Comparison of ENCODE assay signal across 1 cellular context in the genomic region with DNA sequence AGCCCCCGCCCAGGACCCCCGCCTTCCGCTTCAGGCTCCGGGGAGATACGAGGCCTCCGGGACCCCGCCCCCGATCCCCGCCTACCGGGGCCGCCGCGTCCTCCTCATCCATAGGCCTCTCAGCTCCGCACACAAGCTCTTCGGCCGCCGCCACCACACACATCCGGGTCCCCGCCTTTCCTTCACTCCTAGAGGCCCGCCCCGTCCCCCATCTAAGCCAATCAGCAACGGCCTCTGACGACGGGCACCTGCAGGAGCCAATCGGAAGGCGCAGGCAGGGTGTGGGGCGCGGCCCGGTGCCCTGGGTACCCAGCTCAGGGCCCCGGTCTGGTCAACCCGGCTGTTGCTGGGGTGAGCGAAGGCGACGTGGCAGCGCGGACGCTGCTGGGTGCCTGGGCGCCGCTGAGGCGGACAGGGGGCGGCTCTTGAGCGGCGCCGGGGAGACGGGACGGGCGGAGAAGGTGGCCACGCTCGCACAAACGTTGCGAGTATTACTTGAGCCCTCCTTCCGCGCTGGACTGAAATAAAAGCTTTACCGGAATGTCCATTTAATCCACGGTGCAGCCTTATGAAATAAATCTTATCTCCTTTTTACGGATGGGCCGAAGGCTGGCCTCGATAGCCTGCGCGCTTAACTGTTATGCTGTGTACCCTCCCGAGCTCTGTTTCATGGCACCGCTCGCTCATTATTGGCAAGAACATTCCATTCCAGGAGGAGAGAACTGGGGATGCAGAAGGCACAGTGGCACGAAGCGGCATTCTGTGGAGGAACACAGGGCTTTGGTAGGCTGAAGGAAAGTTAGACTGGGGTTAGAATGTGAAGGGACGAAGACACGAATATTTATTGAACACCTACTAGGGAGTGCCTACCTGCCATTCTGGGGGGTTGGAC.
TF ChIP-seq lines count a peak whose summit lies in the region.

A gene with protein sequence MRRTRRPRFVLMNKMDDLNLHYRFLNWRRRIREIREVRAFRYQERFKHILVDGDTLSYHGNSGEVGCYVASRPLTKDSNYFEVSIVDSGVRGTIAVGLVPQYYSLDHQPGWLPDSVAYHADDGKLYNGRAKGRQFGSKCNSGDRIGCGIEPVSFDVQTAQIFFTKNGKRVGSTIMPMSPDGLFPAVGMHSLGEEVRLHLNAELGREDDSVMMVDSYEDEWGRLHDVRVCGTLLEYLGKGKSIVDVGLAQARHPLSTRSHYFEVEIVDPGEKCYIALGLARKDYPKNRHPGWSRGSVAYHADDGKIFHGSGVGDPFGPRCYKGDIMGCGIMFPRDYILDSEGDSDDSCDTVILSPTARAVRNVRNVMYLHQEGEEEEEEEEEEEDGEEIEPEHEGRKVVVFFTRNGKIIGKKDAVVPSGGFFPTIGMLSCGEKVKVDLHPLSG (minus strand): TSS at position 165 of the 892 bp plus-strand sequence. CDS start 57 bp downstream, at position 108.

TF ChIP-seq in HepG2, 621 proteins besides CTCF, POLR2A, EP300 and RAD21 (continued from another document and continues in another):
- TF ChIP-seq, protein P1, sequence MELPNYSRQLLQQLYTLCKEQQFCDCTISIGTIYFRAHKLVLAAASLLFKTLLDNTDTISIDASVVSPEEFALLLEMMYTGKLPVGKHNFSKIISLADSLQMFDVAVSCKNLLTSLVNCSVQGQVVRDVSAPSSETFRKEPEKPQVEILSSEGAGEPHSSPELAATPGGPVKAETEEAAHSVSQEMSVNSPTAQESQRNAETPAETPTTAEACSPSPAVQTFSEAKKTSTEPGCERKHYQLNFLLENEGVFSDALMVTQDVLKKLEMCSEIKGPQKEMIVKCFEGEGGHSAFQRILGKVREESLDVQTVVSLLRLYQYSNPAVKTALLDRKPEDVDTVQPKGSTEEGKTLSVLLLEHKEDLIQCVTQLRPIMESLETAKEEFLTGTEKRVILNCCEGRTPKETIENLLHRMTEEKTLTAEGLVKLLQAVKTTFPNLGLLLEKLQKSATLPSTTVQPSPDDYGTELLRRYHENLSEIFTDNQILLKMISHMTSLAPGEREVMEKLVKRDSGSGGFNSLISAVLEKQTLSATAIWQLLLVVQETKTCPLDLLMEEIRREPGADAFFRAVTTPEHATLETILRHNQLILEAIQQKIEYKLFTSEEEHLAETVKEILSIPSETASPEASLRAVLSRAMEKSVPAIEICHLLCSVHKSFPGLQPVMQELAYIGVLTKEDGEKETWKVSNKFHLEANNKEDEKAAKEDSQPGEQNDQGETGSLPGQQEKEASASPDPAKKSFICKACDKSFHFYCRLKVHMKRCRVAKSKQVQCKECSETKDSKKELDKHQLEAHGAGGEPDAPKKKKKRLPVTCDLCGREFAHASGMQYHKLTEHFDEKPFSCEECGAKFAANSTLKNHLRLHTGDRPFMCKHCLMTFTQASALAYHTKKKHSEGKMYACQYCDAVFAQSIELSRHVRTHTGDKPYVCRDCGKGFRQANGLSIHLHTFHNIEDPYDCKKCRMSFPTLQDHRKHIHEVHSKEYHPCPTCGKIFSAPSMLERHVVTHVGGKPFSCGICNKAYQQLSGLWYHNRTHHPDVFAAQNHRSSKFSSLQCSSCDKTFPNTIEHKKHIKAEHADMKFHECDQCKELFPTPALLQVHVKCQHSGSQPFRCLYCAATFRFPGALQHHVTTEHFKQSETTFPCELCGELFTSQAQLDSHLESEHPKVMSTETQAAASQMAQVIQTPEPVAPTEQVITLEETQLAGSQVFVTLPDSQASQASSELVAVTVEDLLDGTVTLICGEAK (IDR thresholded peaks at IDR 0.05) = no peak
- TF ChIP-seq, protein P1 (CRISPR knock-in tag; IDR thresholded peaks at IDR 0.05) = no peak; the same call in 1 of the 2 replicates
- no peak for TF ChIP-seq ZNF549 (CRISPR knock-in tag; IDR thresholded peaks at IDR 0.05)
- TF ChIP-seq ZNF335 (CRISPR knock-in tag; IDR thresholded peaks at IDR 0.05) = no peak
- TF ChIP-seq, protein P2, sequence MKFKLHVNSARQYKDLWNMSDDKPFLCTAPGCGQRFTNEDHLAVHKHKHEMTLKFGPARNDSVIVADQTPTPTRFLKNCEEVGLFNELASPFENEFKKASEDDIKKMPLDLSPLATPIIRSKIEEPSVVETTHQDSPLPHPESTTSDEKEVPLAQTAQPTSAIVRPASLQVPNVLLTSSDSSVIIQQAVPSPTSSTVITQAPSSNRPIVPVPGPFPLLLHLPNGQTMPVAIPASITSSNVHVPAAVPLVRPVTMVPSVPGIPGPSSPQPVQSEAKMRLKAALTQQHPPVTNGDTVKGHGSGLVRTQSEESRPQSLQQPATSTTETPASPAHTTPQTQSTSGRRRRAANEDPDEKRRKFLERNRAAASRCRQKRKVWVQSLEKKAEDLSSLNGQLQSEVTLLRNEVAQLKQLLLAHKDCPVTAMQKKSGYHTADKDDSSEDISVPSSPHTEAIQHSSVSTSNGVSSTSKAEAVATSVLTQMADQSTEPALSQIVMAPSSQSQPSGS (CRISPR knock-in tag; IDR thresholded peaks at IDR 0.05) = 0 out of 2 replicates have a peak, but pooled peaks have one; percentile 54
- peak; percentile 90 for TF ChIP-seq RFX5 (IDR thresholded peaks at IDR 0.05; ENCODE audit: low read depth, low read length)
- TF ChIP-seq, protein P3, sequence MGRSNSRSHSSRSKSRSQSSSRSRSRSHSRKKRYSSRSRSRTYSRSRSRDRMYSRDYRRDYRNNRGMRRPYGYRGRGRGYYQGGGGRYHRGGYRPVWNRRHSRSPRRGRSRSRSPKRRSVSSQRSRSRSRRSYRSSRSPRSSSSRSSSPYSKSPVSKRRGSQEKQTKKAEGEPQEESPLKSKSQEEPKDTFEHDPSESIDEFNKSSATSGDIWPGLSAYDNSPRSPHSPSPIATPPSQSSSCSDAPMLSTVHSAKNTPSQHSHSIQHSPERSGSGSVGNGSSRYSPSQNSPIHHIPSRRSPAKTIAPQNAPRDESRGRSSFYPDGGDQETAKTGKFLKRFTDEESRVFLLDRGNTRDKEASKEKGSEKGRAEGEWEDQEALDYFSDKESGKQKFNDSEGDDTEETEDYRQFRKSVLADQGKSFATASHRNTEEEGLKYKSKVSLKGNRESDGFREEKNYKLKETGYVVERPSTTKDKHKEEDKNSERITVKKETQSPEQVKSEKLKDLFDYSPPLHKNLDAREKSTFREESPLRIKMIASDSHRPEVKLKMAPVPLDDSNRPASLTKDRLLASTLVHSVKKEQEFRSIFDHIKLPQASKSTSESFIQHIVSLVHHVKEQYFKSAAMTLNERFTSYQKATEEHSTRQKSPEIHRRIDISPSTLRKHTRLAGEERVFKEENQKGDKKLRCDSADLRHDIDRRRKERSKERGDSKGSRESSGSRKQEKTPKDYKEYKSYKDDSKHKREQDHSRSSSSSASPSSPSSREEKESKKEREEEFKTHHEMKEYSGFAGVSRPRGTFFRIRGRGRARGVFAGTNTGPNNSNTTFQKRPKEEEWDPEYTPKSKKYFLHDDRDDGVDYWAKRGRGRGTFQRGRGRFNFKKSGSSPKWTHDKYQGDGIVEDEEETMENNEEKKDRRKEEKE (IDR thresholded peaks at IDR 0.05) = no peak
- TF ChIP-seq ZNF230 (CRISPR knock-in tag; IDR thresholded peaks at IDR 0.05) = no peak; the same call in 1 of the 2 replicates
- TF ChIP-seq ZNF546 (CRISPR knock-in tag; conservative IDR thresholded peaks at IDR 0.05) = no peak
- TF ChIP-seq RFX3 (CRISPR knock-in tag; IDR thresholded peaks at IDR 0.05) = no peak
- TF ChIP-seq BCL6 (CRISPR knock-in tag; IDR thresholded peaks at IDR 0.05) = no peak
- TF ChIP-seq TRIM24 (CRISPR knock-in tag; IDR thresholded peaks at IDR 0.05) = no peak
- TF ChIP-seq, protein P4, sequence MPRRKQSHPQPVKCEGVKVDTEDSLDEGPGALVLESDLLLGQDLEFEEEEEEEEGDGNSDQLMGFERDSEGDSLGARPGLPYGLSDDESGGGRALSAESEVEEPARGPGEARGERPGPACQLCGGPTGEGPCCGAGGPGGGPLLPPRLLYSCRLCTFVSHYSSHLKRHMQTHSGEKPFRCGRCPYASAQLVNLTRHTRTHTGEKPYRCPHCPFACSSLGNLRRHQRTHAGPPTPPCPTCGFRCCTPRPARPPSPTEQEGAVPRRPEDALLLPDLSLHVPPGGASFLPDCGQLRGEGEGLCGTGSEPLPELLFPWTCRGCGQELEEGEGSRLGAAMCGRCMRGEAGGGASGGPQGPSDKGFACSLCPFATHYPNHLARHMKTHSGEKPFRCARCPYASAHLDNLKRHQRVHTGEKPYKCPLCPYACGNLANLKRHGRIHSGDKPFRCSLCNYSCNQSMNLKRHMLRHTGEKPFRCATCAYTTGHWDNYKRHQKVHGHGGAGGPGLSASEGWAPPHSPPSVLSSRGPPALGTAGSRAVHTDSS (CRISPR knock-in tag; conservative IDR thresholded peaks at IDR 0.05) = no peak
- no peak for TF ChIP-seq NR1H2 (CRISPR knock-in tag; IDR thresholded peaks at IDR 0.05; ENCODE audit: borderline replicate concordance, low read depth)
- TF ChIP-seq NR2F1 (CRISPR knock-in tag; IDR thresholded peaks at IDR 0.05) = no peak
- no peak for TF ChIP-seq ONECUT2 (CRISPR knock-in tag; IDR thresholded peaks at IDR 0.05)
- no peak for TF ChIP-seq HNRNPH1 (optimal IDR thresholded peaks at IDR 0.05; ENCODE audit: low read depth, low read length)
- no peak for TF ChIP-seq ESRRA (CRISPR knock-in tag; IDR thresholded peaks at IDR 0.05; ENCODE audit: low read depth)
- TF ChIP-seq, protein P5, sequence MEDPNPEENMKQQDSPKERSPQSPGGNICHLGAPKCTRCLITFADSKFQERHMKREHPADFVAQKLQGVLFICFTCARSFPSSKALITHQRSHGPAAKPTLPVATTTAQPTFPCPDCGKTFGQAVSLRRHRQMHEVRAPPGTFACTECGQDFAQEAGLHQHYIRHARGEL (CRISPR knock-in tag; IDR thresholded peaks at IDR 0.05) = no peak
- TF ChIP-seq MEIS1 (CRISPR knock-in tag; IDR thresholded peaks at IDR 0.05; ENCODE audit: borderline replicate concordance) = 0 out of 2 replicates have a peak, but pooled peaks have one; percentile 7
- peak; percentile 91 for TF ChIP-seq PHF8 (CRISPR knock-in tag; IDR thresholded peaks at IDR 0.05)
- TF ChIP-seq, protein P6, sequence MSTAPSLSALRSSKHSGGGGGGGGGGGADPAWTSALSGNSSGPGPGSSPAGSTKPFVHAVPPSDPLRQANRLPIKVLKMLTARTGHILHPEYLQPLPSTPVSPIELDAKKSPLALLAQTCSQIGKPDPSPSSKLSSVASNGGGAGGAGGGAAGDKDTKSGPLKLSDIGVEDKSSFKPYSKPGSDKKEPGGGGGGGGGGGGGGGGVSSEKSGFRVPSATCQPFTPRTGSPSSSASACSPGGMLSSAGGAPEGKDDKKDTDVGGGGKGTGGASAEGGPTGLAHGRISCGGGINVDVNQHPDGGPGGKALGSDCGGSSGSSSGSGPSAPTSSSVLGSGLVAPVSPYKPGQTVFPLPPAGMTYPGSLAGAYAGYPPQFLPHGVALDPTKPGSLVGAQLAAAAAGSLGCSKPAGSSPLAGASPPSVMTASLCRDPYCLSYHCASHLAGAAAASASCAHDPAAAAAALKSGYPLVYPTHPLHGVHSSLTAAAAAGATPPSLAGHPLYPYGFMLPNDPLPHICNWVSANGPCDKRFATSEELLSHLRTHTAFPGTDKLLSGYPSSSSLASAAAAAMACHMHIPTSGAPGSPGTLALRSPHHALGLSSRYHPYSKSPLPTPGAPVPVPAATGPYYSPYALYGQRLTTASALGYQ (CRISPR knock-in tag; IDR thresholded peaks at IDR 0.05) = 0 out of 2 replicates have a peak, but pooled peaks have one; percentile 21
- TF ChIP-seq, protein P7, sequence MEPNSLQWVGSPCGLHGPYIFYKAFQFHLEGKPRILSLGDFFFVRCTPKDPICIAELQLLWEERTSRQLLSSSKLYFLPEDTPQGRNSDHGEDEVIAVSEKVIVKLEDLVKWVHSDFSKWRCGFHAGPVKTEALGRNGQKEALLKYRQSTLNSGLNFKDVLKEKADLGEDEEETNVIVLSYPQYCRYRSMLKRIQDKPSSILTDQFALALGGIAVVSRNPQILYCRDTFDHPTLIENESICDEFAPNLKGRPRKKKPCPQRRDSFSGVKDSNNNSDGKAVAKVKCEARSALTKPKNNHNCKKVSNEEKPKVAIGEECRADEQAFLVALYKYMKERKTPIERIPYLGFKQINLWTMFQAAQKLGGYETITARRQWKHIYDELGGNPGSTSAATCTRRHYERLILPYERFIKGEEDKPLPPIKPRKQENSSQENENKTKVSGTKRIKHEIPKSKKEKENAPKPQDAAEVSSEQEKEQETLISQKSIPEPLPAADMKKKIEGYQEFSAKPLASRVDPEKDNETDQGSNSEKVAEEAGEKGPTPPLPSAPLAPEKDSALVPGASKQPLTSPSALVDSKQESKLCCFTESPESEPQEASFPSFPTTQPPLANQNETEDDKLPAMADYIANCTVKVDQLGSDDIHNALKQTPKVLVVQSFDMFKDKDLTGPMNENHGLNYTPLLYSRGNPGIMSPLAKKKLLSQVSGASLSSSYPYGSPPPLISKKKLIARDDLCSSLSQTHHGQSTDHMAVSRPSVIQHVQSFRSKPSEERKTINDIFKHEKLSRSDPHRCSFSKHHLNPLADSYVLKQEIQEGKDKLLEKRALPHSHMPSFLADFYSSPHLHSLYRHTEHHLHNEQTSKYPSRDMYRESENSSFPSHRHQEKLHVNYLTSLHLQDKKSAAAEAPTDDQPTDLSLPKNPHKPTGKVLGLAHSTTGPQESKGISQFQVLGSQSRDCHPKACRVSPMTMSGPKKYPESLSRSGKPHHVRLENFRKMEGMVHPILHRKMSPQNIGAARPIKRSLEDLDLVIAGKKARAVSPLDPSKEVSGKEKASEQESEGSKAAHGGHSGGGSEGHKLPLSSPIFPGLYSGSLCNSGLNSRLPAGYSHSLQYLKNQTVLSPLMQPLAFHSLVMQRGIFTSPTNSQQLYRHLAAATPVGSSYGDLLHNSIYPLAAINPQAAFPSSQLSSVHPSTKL (CRISPR knock-in tag; IDR thresholded peaks at IDR 0.05) = 0 out of 2 replicates have a peak, but pooled peaks have one; percentile 27
- TF ChIP-seq ARID2 (CRISPR knock-in tag; IDR thresholded peaks at IDR 0.05; ENCODE audit: borderline replicate concordance) = peak; percentile 84
- no peak for TF ChIP-seq ZNF10 (CRISPR knock-in tag; IDR thresholded peaks at IDR 0.05; ENCODE audit: borderline replicate concordance, low read depth)
